8 cellular contexts compared by ENCODE assay signal in the genomic region with DNA sequence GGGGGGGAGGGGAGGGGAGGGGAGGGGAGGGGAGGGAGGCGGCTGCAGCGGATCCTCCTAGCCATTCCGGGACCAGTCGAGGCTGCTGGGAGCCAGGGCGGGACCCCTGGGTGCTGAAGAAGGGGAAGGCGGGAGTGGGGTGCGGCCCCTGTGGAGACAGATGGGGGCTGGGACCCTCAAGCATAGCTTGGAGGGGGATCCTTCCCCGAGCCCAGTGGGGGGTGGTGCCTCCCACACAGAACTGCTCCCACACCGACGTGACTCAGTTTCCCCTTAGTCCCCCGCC. TPM values are rescaled to one million over a fixed set of nuclear protein-coding genes. Genes with fewer than 3 reads are reported as not detected.
A peak's percentile ranks its signal among the peaks of the same experiment; 100 is the strongest.
DNase-seq lines count a peak whose midpoint lies in the region; ATAC-seq and TF ChIP-seq lines count a peak whose summit lies in the region.

No MANE protein-coding gene starts in this region.

- H3K36me3 ChIP-seq in SJCRH30: peaks cover 12% of the 10 kb centered on the region

- TF ChIP-seq CTCF in fibroblast of mammary gland (conservative IDR thresholded peaks at IDR 0.05; ENCODE audit: control insufficient read depth, insufficient read depth, low read depth, low read length) (no peak), retinal pigment epithelial cell (conservative IDR thresholded peaks at IDR 0.05; ENCODE audit: low read depth, low read length) (no peak)

- DNase-seq in SJCRH30: no peak
- no peak for DNase-seq in fibroblast of mammary gland (ENCODE audit: low read depth)
- DNase-seq in retinal pigment epithelial cell (ENCODE audit: low read depth): no peak
- DNase-seq in 8988T: no peak
- DNase-seq in NCI-H1436 (lab: John Stamatoyannopoulos, UW): no peak

- H3K9me3 ChIP-seq in SJCRH30 (replicated peaks): no peaks in the 10 kb centered on the region

- peak overlapping the region; percentile 72; the same call in 1 of the 2 replicates for H3K4me3 ChIP-seq in GM08714 (ENCODE audit: low read length)
- peak overlapping the region; percentile 76 for H3K4me3 ChIP-seq in SJCRH30
- H3K4me3 ChIP-seq in fibroblast of mammary gland (ENCODE audit: control insufficient read depth, low read depth, low read length): peak overlapping the region; percentile 77
- peak overlapping the region; percentile 81 for H3K4me3 ChIP-seq in retinal pigment epithelial cell (ENCODE audit: low read length)

- ATAC-seq in HG03280 (IDR thresholded peaks at IDR 0.05; ENCODE audit: unreplicated experiment): no peak
- no peak for ATAC-seq in HG03097 (IDR thresholded peaks at IDR 0.05; ENCODE audit: low FRiP score, unreplicated experiment)

- H3K27ac ChIP-seq in SJCRH30: peak overlapping the region; percentile 90

- H3K4me1 ChIP-seq in SJCRH30: peaks cover 37% of the 10 kb centered on the region

- H3K27me3 ChIP-seq in SJCRH30: no peaks in the 10 kb centered on the region

RNA-seq across cellular contexts. Expression of a gene that starts 0.5 kb away (rescaled TPM):
- total RNA-seq in SJCRH30 (2014; rRNA removed; shearing (Covaris generic)): 58.4 and 68.5 TPM in 2 replicates

RNA-seq across cellular contexts. Expression of a gene that starts 12.7 kb away (rescaled TPM):
- total RNA-seq in SJCRH30 (2014; rRNA removed; shearing (Covaris generic)): 3.0 and 6.2 TPM in 2 replicates

RNA-seq across cellular contexts. Expression of a gene that starts 19.8 kb away (rescaled TPM):
- 68.5 and 76.8 TPM in 2 replicates for total RNA-seq in SJCRH30 (2014; rRNA removed; shearing (Covaris generic))

RNA-seq across cellular contexts. Expression of a gene that starts 23.5 kb away (rescaled TPM):
- total RNA-seq in SJCRH30 (2014; rRNA removed; shearing (Covaris generic)): 239 and 265 TPM in 2 replicates

RNA-seq across cellular contexts. Expression of a gene that starts 50.3 kb away (rescaled TPM):
- total RNA-seq in SJCRH30 (2014; rRNA removed; shearing (Covaris generic)): 6.4 TPM in 2 replicates
